In the genomic region with DNA sequence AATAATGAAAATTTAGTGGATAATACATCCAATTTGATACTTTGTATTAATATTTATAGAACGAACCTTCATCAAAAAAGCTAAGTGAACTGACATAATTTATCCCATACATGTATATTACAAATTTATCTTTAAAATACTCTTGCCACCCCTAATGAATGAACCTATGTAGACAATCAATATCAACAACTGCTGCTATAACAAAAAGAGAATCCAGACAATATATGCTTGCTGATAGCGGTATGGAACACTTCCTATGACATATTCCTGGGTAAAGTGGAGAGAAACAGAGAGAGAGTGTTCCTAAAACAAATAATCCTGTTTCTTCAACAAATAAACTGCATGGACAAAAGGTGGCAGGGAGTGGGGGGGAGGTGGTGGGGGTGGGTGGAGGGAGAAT, we compare ENCODE assay signal across 39 cellular contexts.
"Had no signal": no experiment of that assay in that cellular context is flagged by ENCODE, and none has a peak within 500 bp of the region (broad histone marks: within the 10 kb centered on the region; RNA-seq: fewer than 3 reads in every experiment).

No MANE protein-coding gene starts in this region.

- H3K27ac ChIP-seq: adrenal gland, ascending aorta, body of pancreas, brain microvascular endothelial cell, breast epithelium, cardiac muscle cell had no signal

- H3K9me3 Mint-ChIP-seq: activated naive CD4-positive, alpha-beta T cell treated with anti-CD3 and anti-CD28 coated beads for 36 hours; activated naive CD4-positive, alpha-beta T cell treated with anti-CD3 and anti-CD28 coated beads, Interleukin-2, amount 10 ng/mL, durations not matched to agents 7 days and 5 days; activated naive CD4-positive, alpha-beta T cell treated with anti-CD3 and anti-CD28 coated beads, Interleukin-2, amount 50 U/mL, for 24 hours; activated naive CD8-positive, alpha-beta T cell treated with anti-CD3 and anti-CD28 coated beads for 36 hours; activated naive CD8-positive, alpha-beta T cell treated with anti-CD3 and anti-CD28 coated beads, Interleukin-2, amount 10 ng/mL, durations not matched to agents 7 days and 5 days; activated naive CD8-positive, alpha-beta T cell treated with anti-CD3 and anti-CD28 coated beads, Interleukin-2, amount 50 U/mL, for 24 hours; activated T-cell treated with anti-CD3 and anti-CD28 coated beads, Interleukin-2, amount 50 U/mL, for 24 hours; activated T-cell treated with anti-CD3 and anti-CD28 coated beads, Interleukin-2, amount 50 U/mL, for 4 hours; activated T-cell treated with anti-CD3 and anti-CD28 coated beads, Interleukin-2, amount 50 U/mL, for 72 hours; activated T-helper 1 cell treated with anti-CD3 and anti-CD28 coated beads, Interleukin-12 subunit alpha, Interleukin-12 subunit beta, Interleukin-2, Interleukin-4 antibody, amounts not matched to agents 30 ng/mL and 10 ng/mL and 1 ng/mL, durations not matched to agents 14 hours and 24 hours and 36 hours; activated T-helper 2 cell treated with anti-CD3 and anti-CD28 coated beads, Interferon-gamma antibody, Interleukin-2, Interleukin-4, amounts not matched to agents 10 μg/mL and 5 μg/mL and 100 μg/mL, durations not matched to agents 14 hours and 24 hours and 36 hours; brain; central memory CD8-positive, alpha-beta T cell had no signal

- FAIRE-seq: astrocyte, bronchial epithelial cell had no signal

- ATAC-seq: activated naive CD4-positive, alpha-beta T cell treated with anti-CD3 and anti-CD28 coated beads, Interleukin-2, amount 50 U/mL, for 72 hours; activated naive CD8-positive, alpha-beta T cell treated with anti-CD3 and anti-CD28 coated beads, Interleukin-2, amount 50 U/mL, for 24 hours; activated T-cell treated with anti-CD3 and anti-CD28 coated beads, Interleukin-2, amount 50 U/mL, for 4 hours; activated T-cell treated with anti-CD3 and anti-CD28 coated beads, Interleukin-2, amount 50 U/mL, for 72 hours; activated T-helper 17 cell treated with anti-CD3 and anti-CD28 coated beads, Interleukin-2, amount 50 U/mL, for 72 hours; body of pancreas had no signal

- H3K4me1 Mint-ChIP-seq: activated naive CD4-positive, alpha-beta T cell treated with anti-CD3 and anti-CD28 coated beads, Interleukin-2, amount 10 ng/mL, durations not matched to agents 7 days and 5 days; activated naive CD4-positive, alpha-beta T cell treated with anti-CD3 and anti-CD28 coated beads, Interleukin-2, amount 50 U/mL, for 24 hours; activated naive CD8-positive, alpha-beta T cell treated with anti-CD3 and anti-CD28 coated beads for 36 hours; activated naive CD8-positive, alpha-beta T cell treated with anti-CD3 and anti-CD28 coated beads, Interleukin-2, amount 50 U/mL, for 24 hours; activated T-helper 17 cell treated with anti-CD3 and anti-CD28 coated beads, Interleukin-2, amount 50 U/mL, for 72 hours; brain had no signal

- H3K4me3 Mint-ChIP-seq: activated naive CD4-positive, alpha-beta T cell treated with anti-CD3 and anti-CD28 coated beads for 36 hours; activated naive CD4-positive, alpha-beta T cell treated with anti-CD3 and anti-CD28 coated beads, Interleukin-2, amount 10 ng/mL, durations not matched to agents 7 days and 5 days; activated naive CD4-positive, alpha-beta T cell treated with anti-CD3 and anti-CD28 coated beads, Interleukin-2, amount 50 U/mL, for 24 hours; activated naive CD8-positive, alpha-beta T cell; activated naive CD8-positive, alpha-beta T cell treated with anti-CD3 and anti-CD28 coated beads for 36 hours; activated naive CD8-positive, alpha-beta T cell treated with anti-CD3 and anti-CD28 coated beads, Interleukin-2, amount 10 ng/mL, durations not matched to agents 7 days and 5 days; activated naive CD8-positive, alpha-beta T cell treated with anti-CD3 and anti-CD28 coated beads, Interleukin-2, amount 50 U/mL, for 24 hours; activated T-cell treated with anti-CD3 and anti-CD28 coated beads, Interleukin-2, amount 50 U/mL, for 24 hours; activated T-cell treated with anti-CD3 and anti-CD28 coated beads, Interleukin-2, amount 50 U/mL, for 4 hours; activated T-cell treated with anti-CD3 and anti-CD28 coated beads, Interleukin-2, amount 50 U/mL, for 72 hours; activated T-helper 1 cell treated with anti-CD3 and anti-CD28 coated beads, Interleukin-12 subunit alpha, Interleukin-12 subunit beta, Interleukin-2, Interleukin-4 antibody, amounts not matched to agents 30 ng/mL and 10 ng/mL and 1 ng/mL, durations not matched to agents 14 hours and 24 hours and 36 hours; activated T-helper 17 cell treated with anti-CD3 and anti-CD28 coated beads, Interleukin-2, amount 50 U/mL, for 72 hours; brain; central memory CD8-positive, alpha-beta T cell had no signal

- DNase-seq: activated effector memory CD4-positive, alpha-beta T cell treated with anti-CD3 and anti-CD28 coated beads, Interleukin-2, amount 50 U/mL, for 16 hours; activated effector memory CD4-positive, alpha-beta T cell treated with Interleukin-2 at 50 U/mL for 16 hours; activated gamma-delta T cell; activated gamma-delta T cell treated with Interleukin-2 at 50 U/mL for 16 hours; activated naive CD4-positive, alpha-beta T cell; activated naive CD4-positive, alpha-beta T cell treated with anti-CD3 and anti-CD28 coated beads for 36 hours; activated naive CD4-positive, alpha-beta T cell treated with anti-CD3 and anti-CD28 coated beads, Interleukin-2, amount 10 ng/mL, durations not matched to agents 7 days and 5 days; activated naive CD4-positive, alpha-beta T cell treated with anti-CD3 and anti-CD28 coated beads, Interleukin-2, amount 50 U/mL, for 16 hours; activated naive CD4-positive, alpha-beta T cell treated with Interleukin-2 at 50 U/mL for 16 hours; activated naive CD8-positive, alpha-beta T cell treated with anti-CD3 and anti-CD28 coated beads for 36 hours; activated naive CD8-positive, alpha-beta T cell treated with anti-CD3 and anti-CD28 coated beads, Interleukin-2, amount 10 ng/mL, durations not matched to agents 7 days and 5 days; activated naive CD8-positive, alpha-beta T cell treated with anti-CD3 and anti-CD28 coated beads, Interleukin-2, amount 50 U/mL, for 24 hours; activated T-cell treated with anti-CD3 and anti-CD28 coated beads, Interleukin-2, amount 50 U/mL, for 1 hour; activated T-cell treated with anti-CD3 and anti-CD28 coated beads, Interleukin-2, amount 50 U/mL, for 24 hours; activated T-cell treated with anti-CD3 and anti-CD28 coated beads, Interleukin-2, amount 50 U/mL, for 4 hours; activated T-cell treated with anti-CD3 and anti-CD28 coated beads, Interleukin-2, amount 50 U/mL, for 48 hours; activated T-cell treated with anti-CD3 and anti-CD28 coated beads, Interleukin-2, amount 50 U/mL, for 72 hours; adrenal gland; amniotic stem cell; anterior cingulate cortex; aorta; body of pancreas; brain microvascular endothelial cell; caudate nucleus; central memory CD4-positive, alpha-beta T cell; cerebellar nuclear complex had no signal

- H3K27ac Mint-ChIP-seq: activated naive CD4-positive, alpha-beta T cell treated with anti-CD3 and anti-CD28 coated beads for 36 hours; activated naive CD4-positive, alpha-beta T cell treated with anti-CD3 and anti-CD28 coated beads, Interleukin-2, amount 10 ng/mL, durations not matched to agents 7 days and 5 days; activated naive CD4-positive, alpha-beta T cell treated with anti-CD3 and anti-CD28 coated beads, Interleukin-2, amount 50 U/mL, for 24 hours; activated naive CD4-positive, alpha-beta T cell treated with anti-CD3 and anti-CD28 coated beads, Interleukin-2, amount 50 U/mL, for 72 hours; activated naive CD8-positive, alpha-beta T cell treated with anti-CD3 and anti-CD28 coated beads for 36 hours; activated naive CD8-positive, alpha-beta T cell treated with anti-CD3 and anti-CD28 coated beads, Interleukin-2, amount 10 ng/mL, durations not matched to agents 7 days and 5 days; activated naive CD8-positive, alpha-beta T cell treated with anti-CD3 and anti-CD28 coated beads, Interleukin-2, amount 50 U/mL, for 24 hours; activated T-cell treated with anti-CD3 and anti-CD28 coated beads, Interleukin-2, amount 50 U/mL, for 24 hours; activated T-cell treated with anti-CD3 and anti-CD28 coated beads, Interleukin-2, amount 50 U/mL, for 72 hours; activated T-helper 1 cell treated with anti-CD3 and anti-CD28 coated beads, Interleukin-12 subunit alpha, Interleukin-12 subunit beta, Interleukin-2, Interleukin-4 antibody, amounts not matched to agents 30 ng/mL and 10 ng/mL and 1 ng/mL, durations not matched to agents 14 hours and 24 hours and 36 hours; activated T-helper 17 cell treated with anti-CD3 and anti-CD28 coated beads, Interleukin-2, amount 50 U/mL, for 72 hours; activated T-helper 2 cell treated with anti-CD3 and anti-CD28 coated beads, Interferon-gamma antibody, Interleukin-2, Interleukin-4, amounts not matched to agents 10 μg/mL and 5 μg/mL and 100 μg/mL, durations not matched to agents 14 hours and 24 hours and 36 hours; brain had no signal

- H3K9me3 ChIP-seq: adrenal gland, ascending aorta, body of pancreas, breast epithelium had no signal

- H3K4me1 ChIP-seq: ascending aorta, body of pancreas, breast epithelium had no signal

- H3K36me3 ChIP-seq: brain microvascular endothelial cell, breast epithelium, cardiac muscle cell had no signal

- H3K27me3 ChIP-seq: adrenal gland, ascending aorta, body of pancreas, brain microvascular endothelial cell, breast epithelium, cardiac muscle cell had no signal

- H3K4me3 ChIP-seq: adrenal gland, ascending aorta, body of pancreas, breast epithelium, cardiac muscle cell had no signal
